8 cellular contexts compared by ENCODE assay signal in the genomic region with DNA sequence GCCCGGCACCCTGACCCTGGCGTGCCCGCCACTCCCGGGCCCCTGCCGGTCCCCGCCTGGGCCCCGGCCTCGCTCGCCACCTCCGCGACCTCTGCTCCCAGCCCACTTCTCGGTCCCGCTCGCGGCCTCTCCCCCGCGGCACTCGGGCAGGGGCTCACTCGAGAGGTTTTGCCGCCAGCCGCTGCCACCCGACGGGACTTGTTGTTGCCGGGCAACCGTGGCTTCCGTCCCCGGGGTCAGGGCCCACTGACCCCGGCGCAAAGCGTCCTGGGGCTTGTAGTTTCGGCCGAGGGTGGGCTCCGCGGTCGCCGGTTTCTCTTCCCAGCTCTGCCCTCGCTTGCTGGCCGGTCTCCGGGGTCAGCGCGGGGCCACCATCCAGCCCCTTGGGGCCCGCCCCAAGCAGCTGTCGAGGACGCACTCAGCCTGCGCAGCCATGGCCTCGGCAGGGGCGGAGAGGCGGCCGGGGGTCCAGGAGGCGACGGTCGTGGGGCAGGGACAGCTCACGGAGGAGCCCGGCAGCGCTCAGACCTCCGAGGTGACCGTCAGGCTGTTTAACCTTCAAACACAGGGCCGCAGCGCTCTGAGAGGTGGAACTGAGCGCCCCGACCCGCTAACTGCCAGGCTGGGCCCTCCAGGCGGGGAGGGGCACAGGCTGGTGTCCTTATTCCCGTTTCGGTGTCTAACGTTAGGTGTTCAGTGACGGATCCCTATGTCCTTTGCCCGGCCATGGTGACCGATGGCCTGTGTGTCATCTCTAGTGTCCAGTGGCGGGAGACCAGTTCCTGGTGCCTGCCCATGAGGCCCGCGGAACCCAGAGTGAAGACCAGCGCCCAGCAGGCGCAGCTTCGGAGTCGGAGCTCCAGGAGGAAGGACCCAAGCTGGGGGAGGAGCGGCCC. TPM values are rescaled to one million over a fixed set of nuclear protein-coding genes. Genes with fewer than 3 reads are reported as not detected.
DNase-seq lines count a peak whose midpoint lies in the region; ATAC-seq and TF ChIP-seq lines count a peak whose summit lies in the region.

A gene with protein sequence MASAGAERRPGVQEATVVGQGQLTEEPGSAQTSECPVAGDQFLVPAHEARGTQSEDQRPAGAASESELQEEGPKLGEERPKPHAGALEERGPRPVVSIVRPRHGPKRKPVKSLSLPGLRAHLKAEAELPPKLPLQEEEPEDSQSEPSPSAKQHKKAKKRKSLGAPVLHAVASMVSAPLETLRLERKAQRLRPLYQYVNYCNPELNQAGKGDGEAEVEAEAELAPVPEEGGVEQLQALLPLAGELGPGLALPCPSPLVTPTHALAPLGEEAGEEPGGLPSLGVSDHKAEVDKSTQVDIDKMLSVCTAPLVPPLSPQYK (plus strand): TSS at position 277 of the 896 bp plus-strand sequence. CDS start 157 bp downstream, at position 434.
A gene with protein sequence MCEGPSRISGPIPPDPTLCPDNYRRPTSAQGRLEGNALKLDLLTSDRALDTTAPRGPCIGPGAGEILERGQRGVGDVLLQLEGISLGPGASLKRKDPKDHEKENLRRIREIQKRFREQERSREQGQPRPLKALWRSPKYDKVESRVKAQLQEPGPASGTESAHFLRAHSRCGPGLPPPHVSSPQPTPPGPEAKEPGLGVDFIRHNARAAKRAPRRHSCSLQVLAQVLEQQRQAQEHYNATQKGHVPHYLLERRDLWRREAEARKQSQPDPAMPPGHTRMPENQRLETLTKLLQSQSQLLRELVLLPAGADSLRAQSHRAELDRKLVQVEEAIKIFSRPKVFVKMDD (minus strand): TSS at position 213 of the 896 bp plus-strand sequence. CDS start 308 bp downstream, outside the sequence.

- H3K27me3 ChIP-seq in CD8-positive, alpha-beta T cell (ENCODE audit: insufficient read depth, low read length) = no peaks in the 10 kb centered on the region
- H3K27me3 ChIP-seq in ovary (no peaks in the 10 kb centered on the region), thoracic aorta (replicated peaks; ENCODE audit: insufficient read depth) (no peaks in the 10 kb centered on the region)

- 0 out of 2 replicates have a peak, but pooled peaks have one; percentile 10 for TF ChIP-seq EP300 in Ishikawa (IDR thresholded peaks at IDR 0.05; ENCODE audit: borderline replicate concordance)
- no peak for TF ChIP-seq EP300 in ovary (IDR thresholded peaks at IDR 0.05)

- no peaks in the 10 kb centered on the region for H3K9me3 Mint-ChIP-seq in CD8-positive, alpha-beta T cell
- H3K9me3 Mint-ChIP-seq in activated naive CD4-positive, alpha-beta T cell treated with anti-CD3 and anti-CD28 coated beads, Interleukin-2, amount 50 U/mL, for 72 hours = no peaks in the 10 kb centered on the region

- 4 to 17% (median 5%) methylated on average over 17 to 77 of the region's 77 CpGs for WGBS in ovary, 3 donors

- H3K36me3 ChIP-seq in CD8-positive, alpha-beta T cell (ENCODE audit: insufficient read depth, low read length) = no peaks in the 10 kb centered on the region
- H3K36me3 ChIP-seq in ovary = no peaks in the 10 kb centered on the region
- no peaks in the 10 kb centered on the region for H3K36me3 ChIP-seq in thoracic aorta

- H3K9me3 ChIP-seq in CD8-positive, alpha-beta T cell (ENCODE audit: low read length) = no peaks in the 10 kb centered on the region
- H3K9me3 ChIP-seq in ovary = no peaks in the 10 kb centered on the region
- H3K9me3 ChIP-seq in thoracic aorta = no peaks in the 10 kb centered on the region

- peak; percentile 64 for ATAC-seq in CD8-positive, alpha-beta T cell
- ATAC-seq in GM21360 (IDR thresholded peaks at IDR 0.05; ENCODE audit: unreplicated experiment) = peak; percentile 41
- peak; percentile 73 to 76 for ATAC-seq in activated naive CD4-positive, alpha-beta T cell treated with anti-CD3 and anti-CD28 coated beads, Interleukin-2, amount 50 U/mL, for 72 hours
- peak; percentile 75 for ATAC-seq in Right ventricle myocardium inferior
- ATAC-seq in thoracic aorta (ENCODE audit: insufficient number of reproducible peaks, low FRiP score, low read depth) = peak; percentile 21

- CTCF ChIA-PET in CD8-positive, alpha-beta T cell (lab: Charles Lee) = interaction anchor here (0.6 to 14.3 kb wide), 26 partner anchors 9 to 216 kb away, joined by 3 to 165 read pairs (median 4); a partner anchor contains a TSS

- no peak for TF ChIP-seq RAD21 in Ishikawa (IDR thresholded peaks at IDR 0.05; ENCODE audit: low read depth)

- DNase-seq in CD8-positive, alpha-beta T cell = peak; percentile 57 to 87 (median 83)
- DNase-seq in SKM-1 (lab: John Stamatoyannopoulos, UW; ENCODE audit: unreplicated experiment) = peak; percentile 49
- peak in 1 of 2 donors; percentile 82 for DNase-seq in activated naive CD4-positive, alpha-beta T cell treated with anti-CD3 and anti-CD28 coated beads, Interleukin-2, amount 50 U/mL, for 72 hours (ENCODE audit: low spot score in 2 of 2)
- DNase-seq in Right ventricle myocardium inferior (ENCODE audit: missing footprints) = peak; percentile 95
- peak; percentile 77 to 91 (median 86) for DNase-seq in ovary
- no peak for DNase-seq in thoracic aorta (ENCODE audit: low spot score)

- peak within 1 kb of the TSS; percentile 52 for H3K27ac ChIP-seq in CD8-positive, alpha-beta T cell (ENCODE audit: low read depth, low read length)
- H3K27ac ChIP-seq in ovary = peak within 1 kb of the TSS; percentile 65 to 68
- peak within 1 kb of the TSS; percentile 81 to 90 for H3K27ac ChIP-seq in thoracic aorta

- intact Hi-C loops in CD8-positive, alpha-beta T cell (cut with DNase I, micrococcal nuclease) = loop anchor here (1.0 to 10.0 kb wide), 6 partner anchors 104 to 568 kb away; a partner anchor contains a TSS
- intact Hi-C loops in Right ventricle myocardium inferior (cut with DNase I) = loop anchor here (1.0 kb wide), 1 partner anchor 104 kb away; a partner anchor contains a TSS
- intact Hi-C loops in ovary (cut with DNase I) = loop anchor here in 3 of 4 donors (5.0 to 10.0 kb wide), 4 partner anchors 104 to 268 kb away; a partner anchor contains a TSS

- peak within 1 kb of the TSS; percentile 84 for H3K4me3 ChIP-seq in CD8-positive, alpha-beta T cell (ENCODE audit: low read depth, low read length)
- H3K4me3 ChIP-seq in ovary (peak within 1 kb of the TSS; percentile 66), thoracic aorta (peak within 1 kb of the TSS; percentile 92)

- no peaks in the 10 kb centered on the region for H3K27me3 Mint-ChIP-seq in CD8-positive, alpha-beta T cell (ENCODE audit: low read depth)

- no peaks in the 10 kb centered on the region for H3K36me3 Mint-ChIP-seq in CD8-positive, alpha-beta T cell
- no peaks in the 10 kb centered on the region for H3K36me3 Mint-ChIP-seq in activated naive CD4-positive, alpha-beta T cell treated with anti-CD3 and anti-CD28 coated beads, Interleukin-2, amount 50 U/mL, for 72 hours

- peak; percentile 33 for TF ChIP-seq POLR2A in ovary (IDR thresholded peaks at IDR 0.05)

- peak within 1 kb of the TSS; percentile 82 for H3K4me3 Mint-ChIP-seq in CD8-positive, alpha-beta T cell

- POLR2A ChIA-PET in CD8-positive, alpha-beta T cell (lab: Charles Lee) = interaction anchor here (1.1 to 4.3 kb wide), 6 partner anchors 8 to 145 kb away, joined by 4 to 15 read pairs (median 8); a partner anchor contains a TSS

- H3K4me1 ChIP-seq in CD8-positive, alpha-beta T cell (ENCODE audit: insufficient read depth, low read length) = peaks cover 17% of the 10 kb centered on the region
- H3K4me1 ChIP-seq in ovary (ENCODE audit: insufficient read depth) (peaks cover 8% of the 10 kb centered on the region), thoracic aorta (ENCODE audit: control insufficient read depth in 1 of 2, low read depth in 2 of 2) (peaks cover 14 to 24% of the 10 kb centered on the region in 2 donors)

- no peak for TF ChIP-seq CTCF in CD8-positive, alpha-beta T cell (IDR thresholded peaks at IDR 0.05)
- TF ChIP-seq CTCF in ovary (IDR thresholded peaks at IDR 0.05) = no peak
- TF ChIP-seq CTCF in thoracic aorta (IDR thresholded peaks at IDR 0.05) = no peak

- peaks cover 18% of the 10 kb centered on the region for H3K4me1 Mint-ChIP-seq in CD8-positive, alpha-beta T cell (ENCODE audit: low read depth)

- H3K27ac Mint-ChIP-seq in CD8-positive, alpha-beta T cell = peak within 1 kb of the TSS; percentile 49
- H3K27ac Mint-ChIP-seq in activated naive CD4-positive, alpha-beta T cell treated with anti-CD3 and anti-CD28 coated beads, Interleukin-2, amount 50 U/mL, for 72 hours = peak within 1 kb of the TSS; percentile 68 to 73

TF ChIP-seq in Ishikawa, 13 proteins besides CTCF, POLR2A, EP300 and RAD21:
- TF ChIP-seq ZBTB7A (IDR thresholded peaks at IDR 0.05; ENCODE audit: low read depth) (peak; percentile 88), EGR1 (IDR thresholded peaks at IDR 0.05) (peak; percentile 41; the same call in 1 of the 2 replicates), CREB1 (IDR thresholded peaks at IDR 0.05; ENCODE audit: low read depth) (no peak), TAF1 (IDR thresholded peaks at IDR 0.05; ENCODE audit: low read depth) (peak; percentile 31; the same call in 1 of the 2 replicates), NFIC (IDR thresholded peaks at IDR 0.05) (no peak)
- TF ChIP-seq, protein P1, sequence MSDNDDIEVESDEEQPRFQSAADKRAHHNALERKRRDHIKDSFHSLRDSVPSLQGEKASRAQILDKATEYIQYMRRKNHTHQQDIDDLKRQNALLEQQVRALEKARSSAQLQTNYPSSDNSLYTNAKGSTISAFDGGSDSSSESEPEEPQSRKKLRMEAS (IDR thresholded peaks at IDR 0.05) = no peak

RNA-seq across cellular contexts. Expression of the first gene that starts in this region (rescaled TPM):
- 1 to 10 TPM; 1.4 to 1.6 TPM for total RNA-seq in CD8-positive, alpha-beta T cell
- 1 to 10 TPM; 2.0 to 2.1 TPM for total RNA-seq in activated naive CD4-positive, alpha-beta T cell treated with anti-CD3 and anti-CD28 coated beads, Interleukin-2, amount 50 U/mL, for 72 hours
- 3.0 TPM for total RNA-seq in Right ventricle myocardium inferior
- 1 to 10 TPM; 2.2 to 8.2 (median 4.6) TPM for total RNA-seq in ovary
- 1 to 10 TPM in 1 of 2 donors, under 1 TPM in 1; 0.13 to 6.8 TPM for polyA plus RNA-seq in ovary
- 10 to 100 TPM in 1 of 2 donors, 1 to 10 TPM in 1; 6.6 to 11.9 TPM for total RNA-seq in thoracic aorta

RNA-seq across cellular contexts. Expression of the second gene that starts in this region (rescaled TPM):
- 1 to 10 TPM; 1.7 to 2.5 TPM for total RNA-seq in CD8-positive, alpha-beta T cell
- total RNA-seq in activated naive CD4-positive, alpha-beta T cell treated with anti-CD3 and anti-CD28 coated beads, Interleukin-2, amount 50 U/mL, for 72 hours = 10 to 100 TPM in 1 of 2 donors, 1 to 10 TPM in 1; 2.4 to 11.0 TPM
- total RNA-seq in Right ventricle myocardium inferior (9.9 TPM), ovary (10 to 100 TPM; 17.3 to 45.6 (median 21.7) TPM), thoracic aorta (10 to 100 TPM; 15.4 to 17.6 TPM)
- 10 to 100 TPM in 1 of 2 donors, 1 to 10 TPM in 1; 8.0 to 29.8 TPM for polyA plus RNA-seq in ovary

Comparison
In these comparisons a context has a peak if more than half of its experiments do, and no peak if none do; other contexts are left out.
1. ATAC-seq: peak in every context shown above with its lines; median percentile 75 in Right ventricle myocardium inferior; 74 in activated naive CD4-positive, alpha-beta T cell treated with anti-CD3 and anti-CD28 coated beads, Interleukin-2, amount 50 U/mL, for 72 hours; 64 in CD8-positive, alpha-beta T cell; 41 in GM21360; 21 in thoracic aorta.